13 cellular contexts compared by ENCODE assay signal in the genomic region with DNA sequence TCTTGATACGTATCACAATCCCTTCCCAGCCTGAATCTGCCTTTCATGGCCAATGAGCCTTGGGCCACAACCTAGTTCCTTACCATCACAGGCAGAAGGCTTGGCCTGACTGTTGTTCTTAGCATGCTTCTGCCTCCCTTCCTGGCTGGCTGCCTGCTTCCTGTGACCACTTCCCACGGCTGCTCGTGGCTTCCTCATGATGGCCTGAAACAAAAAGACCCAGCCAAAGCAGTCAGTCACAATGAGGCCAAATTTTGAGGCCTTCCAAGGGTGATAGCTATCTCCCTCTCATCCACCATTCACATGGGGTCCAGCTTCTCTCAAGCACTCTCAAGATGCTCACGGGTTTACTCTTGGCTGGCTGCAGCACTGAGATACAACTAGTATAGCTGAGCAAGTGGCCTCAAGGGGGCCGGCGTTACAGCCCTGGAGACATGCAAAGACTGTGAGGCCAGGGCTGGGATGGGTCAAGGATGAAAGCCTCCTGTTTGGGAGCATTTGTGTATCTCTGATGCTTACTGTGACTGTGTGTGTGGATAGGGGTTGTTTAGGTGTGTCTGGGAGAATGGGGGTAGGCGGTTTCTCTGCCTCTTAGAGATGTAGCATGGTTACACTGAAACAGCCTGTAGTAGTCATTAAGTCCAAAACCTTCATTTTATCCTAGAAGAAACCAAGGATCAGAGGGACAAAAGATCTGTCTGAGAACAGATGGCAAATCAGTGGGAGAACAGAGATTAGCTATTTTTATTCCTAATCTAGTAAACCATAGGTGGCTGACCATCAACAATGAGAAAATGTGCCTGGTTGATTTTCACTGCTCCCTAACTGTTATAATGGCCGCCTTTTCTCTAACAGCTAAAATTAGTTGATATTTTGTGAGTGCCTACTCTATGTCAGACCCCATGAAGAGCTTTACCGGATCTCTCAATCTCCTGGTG. TPM values are rescaled to one million over a fixed set of nuclear protein-coding genes. Genes with fewer than 3 reads are reported as not detected.
DNase-seq lines count a peak whose midpoint lies in the region; ATAC-seq and TF ChIP-seq lines count a peak whose summit lies in the region.
"Had no signal": no experiment of that assay in that cellular context is flagged by ENCODE, and none has a peak within 500 bp of the region (broad histone marks: within the 10 kb centered on the region; RNA-seq: fewer than 3 reads in every experiment).

No MANE protein-coding gene starts in this region.

- H3K9me3 ChIP-seq in CD8-positive, alpha-beta T cell (ENCODE audit: low read length), result no peaks in the 10 kb centered on the region

- H3K27ac ChIP-seq in CD8-positive, alpha-beta T cell (ENCODE audit: low read depth, low read length), result no peak overlapping the region
- no peak overlapping the region for H3K27ac ChIP-seq in mesendoderm (ENCODE audit: low read depth, low read length)

- no peak overlapping the region for H3K4me3 ChIP-seq in CD8-positive, alpha-beta T cell (ENCODE audit: low read depth, low read length)
- H3K4me3 ChIP-seq in cardiac fibroblast (replicated peaks in 1 of 2; ENCODE audit: low read depth in 2 of 2, low read length in 2 of 2), result no peak overlapping the region
- H3K4me3 ChIP-seq in mesendoderm (ENCODE audit: low read length), result no peak overlapping the region

- H3K4me3 Mint-ChIP-seq in CD8-positive, alpha-beta T cell, result no peak overlapping the region

- WGBS in mesendoderm (ENCODE audit: extremely low coverage, insufficient coverage, low lambda C conversion rate), result no CpG with 5 or more reads among the region's 9 CpGs

- ATAC-seq in CD8-positive, alpha-beta T cell, result no peak
- ATAC-seq in esophagus mucosa, result no peak

- no peaks in the 10 kb centered on the region for H3K27me3 ChIP-seq in CD8-positive, alpha-beta T cell (ENCODE audit: insufficient read depth, low read length)
- H3K27me3 ChIP-seq in mesendoderm (ENCODE audit: insufficient read depth, low read length, poor library complexity), result no peaks in the 10 kb centered on the region

- no peak overlapping the region for H3K4me2 ChIP-seq in mesendoderm (ENCODE audit: low read length)

- H4K5ac ChIP-seq in mesendoderm (ENCODE audit: low read length), result no peak overlapping the region

- no peak overlapping the region for H3K4ac ChIP-seq in mesendoderm (ENCODE audit: low read depth, low read length)

- H3K18ac ChIP-seq in mesendoderm (ENCODE audit: low read length), result no peak overlapping the region

- in situ Hi-C loops in KBM-7 (cut with MboI; ENCODE audit: low pct_unique_long_range_greater_than_20kb, low sequenced_read_pairs) (no loop called here), GM13976 (cut with MboI; ENCODE audit: low sequenced_read_pairs, unreplicated experiment) (no loop called here)

- H3K9me3 Mint-ChIP-seq in CD8-positive, alpha-beta T cell, result no peaks in the 10 kb centered on the region

- H3K79me2 ChIP-seq in mesendoderm (ENCODE audit: control insufficient read depth, insufficient read depth, low read length), result peaks cover 7% of the 10 kb centered on the region

- H3K36me3 Mint-ChIP-seq in CD8-positive, alpha-beta T cell, result peaks cover 50% of the 10 kb centered on the region

- H3K4me1 Mint-ChIP-seq in CD8-positive, alpha-beta T cell (ENCODE audit: low read depth), result peaks cover 30% of the 10 kb centered on the region

- H3K4me1 ChIP-seq in CD8-positive, alpha-beta T cell (ENCODE audit: insufficient read depth, low read length), result peaks cover 8% of the 10 kb centered on the region
- peaks cover 4% of the 10 kb centered on the region for H3K4me1 ChIP-seq in mesendoderm (ENCODE audit: control insufficient read depth, low read depth, low read length)

- POLR2A ChIA-PET in CD8-positive, alpha-beta T cell (lab: Charles Lee), result interaction anchor here (0.5 kb wide), 1 partner anchor 24 kb away, joined by 3 read pairs; no protein-coding TSS in a partner anchor

- H2BK15ac ChIP-seq in mesendoderm (replicated peaks; ENCODE audit: low read depth), result no peak overlapping the region

- H3K79me1 ChIP-seq in mesendoderm (ENCODE audit: low read length), result peaks cover 6% of the 10 kb centered on the region

- peaks cover 10% of the 10 kb centered on the region for H3K36me3 ChIP-seq in CD8-positive, alpha-beta T cell (ENCODE audit: insufficient read depth, low read length)
- H3K36me3 ChIP-seq in mesendoderm (ENCODE audit: control insufficient read depth, insufficient read depth, low read length), result no peaks in the 10 kb centered on the region

- no peak for TF ChIP-seq CTCF in CD8-positive, alpha-beta T cell (IDR thresholded peaks at IDR 0.05)
- TF ChIP-seq CTCF in cardiac fibroblast (IDR thresholded peaks at IDR 0.05; ENCODE audit: low read depth, low read length), result no peak
- TF ChIP-seq CTCF in GM13976 (IDR thresholded peaks at IDR 0.05; ENCODE audit: borderline replicate concordance, control extremely low read depth, extremely low read depth, insufficient read depth, missing control alignments), result no peak

- H3K27me3 Mint-ChIP-seq in CD8-positive, alpha-beta T cell (ENCODE audit: low read depth), result no peaks in the 10 kb centered on the region

- H2BK120ac ChIP-seq in mesendoderm (ENCODE audit: low read depth, low read length), result no peak overlapping the region

- peak overlapping the region; percentile 22 for H3K56ac ChIP-seq in mesendoderm (ENCODE audit: low read length)

- CTCF ChIA-PET in CD8-positive, alpha-beta T cell (lab: Charles Lee), result no interaction called here

- H4K8ac ChIP-seq in mesendoderm (ENCODE audit: low read depth, low read length), result no peak overlapping the region

- no peak overlapping the region for H3K9ac ChIP-seq in mesendoderm (ENCODE audit: low read length)

- no peak overlapping the region for H2AK5ac ChIP-seq in mesendoderm (ENCODE audit: low read length)

- H3K23ac ChIP-seq in mesendoderm (ENCODE audit: low read length), result no peak overlapping the region

- H3K27ac Mint-ChIP-seq in CD8-positive, alpha-beta T cell, result peak overlapping the region; percentile 33

- no peak overlapping the region for H2BK5ac ChIP-seq in mesendoderm (ENCODE audit: low read length)

- intact Hi-C loops in CD8-positive, alpha-beta T cell (cut with DNase I, micrococcal nuclease), result loop anchor here in 1 of 2 experiments (5.0 kb wide), 1 partner anchor 913 kb away; a partner anchor contains a TSS

- DNase-seq in CD8-positive, alpha-beta T cell, result no peak
- peak; percentile 47 for DNase-seq in KBM-7
- DNase-seq in cardiac fibroblast (ENCODE audit: low read depth in 2 of 2), result peak; percentile 21 to 22
- DNase-seq in mesendoderm, result peak; percentile 79
- no peak for DNase-seq in GM13976 (ENCODE audit: low spot score)
- DNase-seq in hepatic stellate cell (ENCODE audit: low spot score), result no peak
- no peak for DNase-seq in NCI-H226
- DNase-seq: activated T-cell treated with anti-CD3 and anti-CD28 coated beads for 4 hours; DMS79 treated with DMSO at 0.1 percent for 48 hours; effector CD4-positive, alpha-beta T cell; NCI-H1930; stimulated activated naive CD4-positive, alpha-beta T cell had no signal

RNA-seq across cellular contexts. Expression of a gene that starts 5.4 kb away (rescaled TPM):
- total RNA-seq in CD8-positive, alpha-beta T cell, result 10 to 100 TPM; 53.8 to 56.5 TPM
- 20.5 TPM for polyA plus RNA-seq in mesendoderm (2013, experiment 1 of 2)
- 19.4 TPM for polyA plus RNA-seq in mesendoderm (2013, experiment 2 of 2)
- total RNA-seq in esophagus mucosa, result 6.1 TPM

RNA-seq across cellular contexts. Expression of a gene that starts 5.7 kb away (rescaled TPM):
- 10 to 100 TPM; 53.0 to 62.5 TPM for total RNA-seq in CD8-positive, alpha-beta T cell
- 24.4 TPM for polyA plus RNA-seq in mesendoderm (2013, experiment 1 of 2)
- polyA plus RNA-seq in mesendoderm (2013, experiment 2 of 2), result 25.6 TPM
- total RNA-seq in esophagus mucosa, result 10.8 TPM

RNA-seq across cellular contexts. Expression of a gene that starts 7.9 kb away (rescaled TPM):
- total RNA-seq in CD8-positive, alpha-beta T cell, result under 1 TPM; 0.43 to 0.47 TPM
- 39.3 TPM for polyA plus RNA-seq in mesendoderm (2013, experiment 1 of 2)
- 37.9 TPM for polyA plus RNA-seq in mesendoderm (2013, experiment 2 of 2)
- 1.6 TPM for total RNA-seq in esophagus mucosa

Comparison
In these comparisons a context has a peak if more than half of its experiments do, and no peak if none do; other contexts are left out.
1. DNase-seq: peak in KBM-7 (single experiment), cardiac fibroblast (2 of 2) and mesendoderm (single experiment); none in CD8-positive, alpha-beta T cell (0 of 7), GM13976 (single experiment), hepatic stellate cell (single experiment) and NCI-H226 (single experiment).